In the genomic region with DNA sequence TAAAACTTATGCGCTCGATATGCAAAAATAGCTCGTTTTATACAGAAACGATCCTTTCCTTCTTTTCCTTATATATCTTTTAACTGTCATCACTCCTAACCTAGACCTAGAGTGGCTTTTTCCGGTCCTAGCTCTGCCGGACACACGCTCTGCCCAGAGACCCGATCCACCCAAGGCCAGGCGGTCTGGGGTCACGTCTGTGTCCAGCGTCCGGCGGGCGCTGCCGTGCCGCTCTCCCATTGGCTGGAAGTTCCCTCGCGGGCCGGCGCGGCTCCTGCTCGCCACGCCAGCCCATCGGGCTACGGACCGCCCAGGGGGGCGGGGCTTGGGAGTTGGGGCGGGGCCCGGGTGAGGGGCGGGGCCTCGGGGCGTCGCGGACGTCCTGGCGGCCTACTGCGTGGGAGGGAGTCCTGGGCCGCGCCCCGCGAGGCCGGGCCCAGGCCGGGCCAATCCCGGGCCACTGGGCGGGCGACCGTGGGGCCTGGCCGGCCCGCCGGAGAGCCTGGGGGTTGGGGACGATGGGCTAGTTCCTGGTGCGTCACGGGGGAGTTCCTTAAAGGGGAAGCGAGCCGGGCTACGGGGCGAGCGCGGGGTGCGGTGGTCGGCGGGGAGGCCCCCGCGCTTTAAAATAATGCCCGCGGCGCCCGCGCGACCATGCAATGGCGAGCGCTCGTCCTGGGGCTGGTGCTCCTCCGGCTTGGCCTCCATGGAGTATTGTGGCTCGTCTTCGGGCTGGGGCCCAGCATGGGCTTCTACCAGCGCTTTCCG, we compare ENCODE assay signal across 8 cellular contexts. TPM values are rescaled to one million over a fixed set of nuclear protein-coding genes. Genes with fewer than 3 reads are reported as not detected.
DNase-seq lines count a peak whose midpoint lies in the region; ATAC-seq and TF ChIP-seq lines count a peak whose summit lies in the region.

A gene (plus strand): TSS at position 556 of the 768 bp plus-strand sequence. CDS start 99 bp downstream, at position 655.

- TF ChIP-seq EP300 in gastroesophageal sphincter (IDR thresholded peaks at IDR 0.05): no peak

- no peak within 1 kb of the TSS for H2BK15ac ChIP-seq in H9 (ENCODE audit: low read depth, low read length)

- no peaks in the 10 kb centered on the region for H4K20me1 ChIP-seq in H9 (ENCODE audit: control insufficient read depth, insufficient read depth, insufficient read length)

- peaks cover 10% of the 10 kb centered on the region for H3K23me2 ChIP-seq in H9 (ENCODE audit: insufficient read length, low read depth, low read length, poor library complexity, severe bottlenecking)

- no peak within 1 kb of the TSS for H3K27ac ChIP-seq in H9 (ENCODE audit: insufficient read length, low read depth, low read length)
- peak within 1 kb of the TSS; percentile 84 to 98 (median 90) for H3K27ac ChIP-seq in gastroesophageal sphincter
- H3K27ac ChIP-seq in neutrophil: peak within 1 kb of the TSS; percentile 99

- H3K9ac ChIP-seq in H9 (ENCODE audit: extremely low read depth, insufficient read length, low read length): peak within 1 kb of the TSS; percentile 76

- H3K56ac ChIP-seq in H9 (ENCODE audit: insufficient read length, low read depth, low read length): no peak within 1 kb of the TSS

- no peak within 1 kb of the TSS for H4K8ac ChIP-seq in H9 (replicated peaks; ENCODE audit: insufficient read length, low read depth, low read length)

- H2BK5ac ChIP-seq in H9 (ENCODE audit: insufficient read length, low read length): no peak within 1 kb of the TSS

- peak; percentile 98 for ATAC-seq in gastroesophageal sphincter

- H3K4me3 Mint-ChIP-seq in H9: peak within 1 kb of the TSS; percentile 88 to 97
- peak within 1 kb of the TSS; percentile 96 for H3K4me3 Mint-ChIP-seq in activated naive CD4-positive, alpha-beta T cell treated with anti-CD3 and anti-CD28 coated beads for 36 hours

- H3K4ac ChIP-seq in H9 (ENCODE audit: low read depth, low read length): no peak within 1 kb of the TSS

- H3T11ph ChIP-seq in H9 (ENCODE audit: low read length): no peak within 1 kb of the TSS

- no peak within 1 kb of the TSS for H2BK120ac ChIP-seq in H9 (ENCODE audit: low read depth, low read length, poor library complexity, severe bottlenecking)

- peak within 1 kb of the TSS; percentile 77 to 83 for H3K4me3 ChIP-seq in gastroesophageal sphincter
- H3K4me3 ChIP-seq in neutrophil (ENCODE audit: low read depth in 1 of 2, low read length in 1 of 2): peak within 1 kb of the TSS; percentile 90 to 97

- H2AK5ac ChIP-seq in H9 (ENCODE audit: insufficient read length, low read length): no peak within 1 kb of the TSS

- no peak within 1 kb of the TSS for H2BK20ac ChIP-seq in H9 (ENCODE audit: low read depth, low read length, poor library complexity, severe bottlenecking)

- H3K27ac Mint-ChIP-seq in H9: peak within 1 kb of the TSS; percentile 71 to 96 (median 84); a peak in 6 of 7 replicates
- H3K27ac Mint-ChIP-seq in activated naive CD4-positive, alpha-beta T cell treated with anti-CD3 and anti-CD28 coated beads for 36 hours: peak within 1 kb of the TSS; percentile 99

- peaks cover 5% of the 10 kb centered on the region for H3K27me3 Mint-ChIP-seq in H9 (ENCODE audit: low read depth)
- H3K27me3 Mint-ChIP-seq in activated naive CD4-positive, alpha-beta T cell treated with anti-CD3 and anti-CD28 coated beads for 36 hours (ENCODE audit: low read depth): no peaks in the 10 kb centered on the region

- no peak within 1 kb of the TSS for H3K23ac ChIP-seq in H9 (ENCODE audit: insufficient read length, low read depth, low read length)

- TF ChIP-seq POLR2A in gastroesophageal sphincter (IDR thresholded peaks at IDR 0.05): peak; percentile 59 to 83

- H3K18ac ChIP-seq in H9 (ENCODE audit: insufficient read length, low read depth, low read length): no peak within 1 kb of the TSS

- TF ChIP-seq CTCF in H9 (conservative IDR thresholded peaks at IDR 0.05) (no peak), gastroesophageal sphincter (IDR thresholded peaks at IDR 0.05) (no peak), neutrophil (IDR thresholded peaks at IDR 0.05) (peak; percentile 48), subcutaneous adipose tissue (IDR thresholded peaks at IDR 0.05; ENCODE audit: low read depth) (no peak)

- H3K4me1 ChIP-seq in H9 (ENCODE audit: insufficient read depth, low read length): peaks cover 6% of the 10 kb centered on the region; the same call in 1 of the 2 replicates
- peaks cover 4 to 53% (median 14%) of the 10 kb centered on the region in 3 donors for H3K4me1 ChIP-seq in gastroesophageal sphincter
- peaks cover 84 to 87% of the 10 kb centered on the region in 2 experiments for H3K4me1 ChIP-seq in neutrophil (ENCODE audit: control insufficient read depth in 1 of 2, insufficient read depth in 1 of 2, low read depth in 1 of 2, low read length in 1 of 2)

- peak within 1 kb of the TSS; percentile 23; the same call in 1 of the 2 replicates for H3K14ac ChIP-seq in H9 (ENCODE audit: insufficient read depth, low read length)

- no peak within 1 kb of the TSS for H4K91ac ChIP-seq in H9 (ENCODE audit: insufficient read length, low read depth, low read length)

- H3K36me3 Mint-ChIP-seq in H9 (ENCODE audit: insufficient read depth in 1 of 3, low read depth in 3 of 3): peaks cover 5 to 8% (median 6%) of the 10 kb centered on the region in 3 experiments; a peak in 6 of 7 replicates
- H3K36me3 Mint-ChIP-seq in activated naive CD4-positive, alpha-beta T cell treated with anti-CD3 and anti-CD28 coated beads for 36 hours (ENCODE audit: low read depth): peaks cover 30% of the 10 kb centered on the region

- no peaks in the 10 kb centered on the region for H3K9me3 Mint-ChIP-seq in H9
- no peaks in the 10 kb centered on the region for H3K9me3 Mint-ChIP-seq in activated naive CD4-positive, alpha-beta T cell treated with anti-CD3 and anti-CD28 coated beads for 36 hours

- H3K4me2 ChIP-seq in H9 (ENCODE audit: insufficient read depth, insufficient read length, low read length): peak within 1 kb of the TSS; percentile 96

- no peaks in the 10 kb centered on the region for H3K79me1 ChIP-seq in H9 (ENCODE audit: insufficient read depth, low read depth, low read length, poor library complexity, severe bottlenecking)

- CTCF ChIA-PET in activated naive CD4-positive, alpha-beta T cell treated with anti-CD3 and anti-CD28 coated beads for 36 hours (lab: Charles Lee): interaction anchor here (1.1 to 2.6 kb wide), 2 partner anchors 10 to 160 kb away, joined by 3 to 13 read pairs; no protein-coding TSS in a partner anchor

- H4K5ac ChIP-seq in H9 (ENCODE audit: insufficient read length, low read depth, low read length): no peak within 1 kb of the TSS

- H2BK12ac ChIP-seq in H9 (ENCODE audit: insufficient read length, low read depth, low read length): no peak within 1 kb of the TSS

- H3K36me3 ChIP-seq in gastroesophageal sphincter (peaks cover 0 to 15% of the 10 kb centered on the region in 2 donors), neutrophil (no peaks in the 10 kb centered on the region)

- peaks cover 7% of the 10 kb centered on the region; the same call in 1 of the 2 replicates for H3K79me2 ChIP-seq in H9 (ENCODE audit: insufficient read depth, low read length)

- WGBS in H9 (ENCODE audit: extremely low coverage, insufficient read length, low lambda C conversion rate): no CpG with 5 or more reads among the region's 78 CpGs
- 0% methylated on average over 5 to 11 of the region's 78 CpGs for WGBS in gastroesophageal sphincter (ENCODE audit: low coverage in 1 of 2), 2 donors

- peaks cover 28 to 41% of the 10 kb centered on the region in 2 experiments for H3K4me1 Mint-ChIP-seq in H9
- peaks cover 27% of the 10 kb centered on the region for H3K4me1 Mint-ChIP-seq in activated naive CD4-positive, alpha-beta T cell treated with anti-CD3 and anti-CD28 coated beads for 36 hours (ENCODE audit: low read depth)

- peak within 1 kb of the TSS; percentile 54 for H2AFZ ChIP-seq in H9 (ENCODE audit: low read length)

- H3K27me3 ChIP-seq in H9 (ENCODE audit: insufficient read depth, low read length) (no peaks in the 10 kb centered on the region), gastroesophageal sphincter (no peaks in the 10 kb centered on the region), neutrophil (no peaks in the 10 kb centered on the region)

- DNase-seq in GM03348 (ENCODE audit: low spot score) (peak; percentile 98), H9 (peak; percentile 95), M059J (ENCODE audit: low read depth) (peak; percentile 90), SK-N-DZ (ENCODE audit: low spot score) (peak; percentile 95)
- peak; percentile 95 for DNase-seq in activated naive CD4-positive, alpha-beta T cell treated with anti-CD3 and anti-CD28 coated beads for 36 hours

- intact Hi-C loops in activated naive CD4-positive, alpha-beta T cell treated with anti-CD3 and anti-CD28 coated beads for 36 hours (cut with micrococcal nuclease): loop anchor here (1.0 to 5.0 kb wide), 8 partner anchors 10 to 885 kb away; a partner anchor contains a TSS

- H3K9me3 ChIP-seq in H9 (ENCODE audit: control insufficient read depth, low read depth, low read length) (no peaks in the 10 kb centered on the region), gastroesophageal sphincter (no peaks in the 10 kb centered on the region), neutrophil (no peaks in the 10 kb centered on the region)

RNA-seq across cellular contexts. Expression of the gene that starts here (rescaled TPM):
- 11.6 and 11.7 TPM in 2 replicates for total RNA-seq in H9 (2021)
- total RNA-seq in M059J (2014; rRNA removed; shearing (Covaris generic)): 8.9 and 17.7 TPM in 2 replicates
- polyA plus RNA-seq in SK-N-DZ (2014; cell fraction: cytosol; rRNA removed): 7.0 and 9.4 TPM in 2 replicates
- polyA plus RNA-seq in SK-N-DZ (2014; cell fraction: nucleus; rRNA removed): 10.1 and 24.4 TPM in 2 replicates
- 100 to 1,000 TPM; 137 to 138 TPM for total RNA-seq in activated naive CD4-positive, alpha-beta T cell treated with anti-CD3 and anti-CD28 coated beads for 36 hours
- 10 to 100 TPM; 18.4 to 41.7 (median 35.8) TPM for total RNA-seq in gastroesophageal sphincter
- total RNA-seq in subcutaneous adipose tissue: 10 to 100 TPM; 25.1 to 48.4 (median 37.7) TPM
